In the genomic region with DNA sequence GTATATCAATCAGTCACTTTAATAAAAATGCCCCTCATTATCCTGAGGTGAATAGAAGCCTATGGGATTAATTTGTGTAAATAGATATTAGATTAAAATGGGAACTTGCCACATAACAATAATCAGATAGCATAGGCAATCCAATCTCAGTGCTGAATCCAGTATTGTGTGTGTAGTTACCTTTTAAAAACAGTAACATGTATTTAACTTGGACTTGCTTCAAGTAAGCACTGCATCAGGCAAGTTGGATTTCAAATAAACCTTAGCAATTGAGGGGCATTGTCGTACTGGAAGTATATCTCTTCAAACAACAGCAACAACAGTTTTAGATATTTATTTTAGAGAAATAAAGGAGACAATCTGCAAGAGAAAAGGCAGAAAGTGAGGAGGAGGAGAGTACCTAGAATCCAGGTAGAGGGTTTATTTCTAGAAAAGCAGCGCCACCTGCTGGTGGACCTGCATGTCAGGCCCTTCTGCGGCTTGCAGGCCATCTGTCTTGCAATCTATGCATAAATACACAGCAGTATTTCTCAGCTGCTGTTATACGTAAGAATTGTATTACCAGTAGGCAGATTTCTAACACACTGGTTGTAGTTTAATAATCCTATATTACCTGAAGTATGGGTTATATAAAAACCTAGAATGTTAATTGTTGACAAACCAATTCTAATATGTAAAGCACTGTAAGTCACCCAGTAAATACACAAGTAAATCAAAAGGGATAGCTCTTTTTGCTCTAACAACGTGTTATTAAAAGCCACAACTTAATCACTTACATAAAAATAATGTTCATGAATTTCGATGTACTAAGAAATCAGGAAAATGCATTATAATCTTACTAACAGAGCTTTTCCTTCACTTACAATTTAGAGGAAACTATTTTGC, we compare ENCODE assay signal across 8 cellular contexts.
DNase-seq lines count a peak whose midpoint lies in the region; ATAC-seq and TF ChIP-seq lines count a peak whose summit lies in the region.

No MANE protein-coding gene starts in this region.

- H3K4me3 Mint-ChIP-seq in endothelial cell (ENCODE audit: unreplicated experiment), result no peak overlapping the region

- peak in 8 of 14 donors; percentile 1 to 47 (median 15) for DNase-seq in C1 segment of cervical spinal cord (lab: John Stamatoyannopoulos, UW)
- peak; percentile 79 for DNase-seq in NCI-H748 (lab: John Stamatoyannopoulos, UW; ENCODE audit: unreplicated experiment)
- peak; percentile 14 to 23 for DNase-seq in activated CD8-positive, alpha-beta memory T cell treated with anti-CD3 and anti-CD28 coated beads for 4 hours (ENCODE audit: low read depth in 2 of 2)
- DNase-seq in endothelial cell (ENCODE audit: low spot score), result peak; percentile 75
- DNase-seq in middle frontal gyrus (ENCODE audit: extremely low spot score, low spot score), result peak; percentile 50
- DNase-seq in stimulated activated CD8-positive, alpha-beta memory T cell treated with anti-CD3 and anti-CD28 coated beads, Interleukin-4, amount 100 ng/mL, for 1 hour (ENCODE audit: low read depth in 2 of 2, low spot score in 1 of 2), result peak; percentile 22 to 34

- H3K36me3 Mint-ChIP-seq in endothelial cell (ENCODE audit: low read depth, unreplicated experiment), result no peaks in the 10 kb centered on the region

- TF ChIP-seq CTCF in endothelial cell (IDR thresholded peaks at IDR 0.05; ENCODE audit: unreplicated experiment), result peak; percentile 89

- ATAC-seq in GM19395 (IDR thresholded peaks at IDR 0.05; ENCODE audit: unreplicated experiment), result peak; percentile 95
- peak; percentile 93 for ATAC-seq in HG03565 (IDR thresholded peaks at IDR 0.05; ENCODE audit: unreplicated experiment)

- H3K27me3 Mint-ChIP-seq in endothelial cell (ENCODE audit: unreplicated experiment), result no peaks in the 10 kb centered on the region

- peaks cover 12% of the 10 kb centered on the region for H3K4me1 Mint-ChIP-seq in endothelial cell (ENCODE audit: unreplicated experiment)

- H3K27ac Mint-ChIP-seq in endothelial cell (ENCODE audit: unreplicated experiment), result no peak overlapping the region

- H3K9me3 Mint-ChIP-seq in endothelial cell (ENCODE audit: unreplicated experiment), result no peaks in the 10 kb centered on the region

Comparison
In these comparisons a context has a peak if more than half of its experiments do, and no peak if none do; other contexts are left out.
1. Peak in every context shown above with its lines: DNase-seq and ATAC-seq.
2. DNase-seq: peak in every context shown above with its lines; median percentile 79 in NCI-H748; 75 in endothelial cell; 50 in middle frontal gyrus; 28 in stimulated activated CD8-positive, alpha-beta memory T cell treated with anti-CD3 and anti-CD28 coated beads, Interleukin-4, amount 100 ng/mL, for 1 hour; 18 in activated CD8-positive, alpha-beta memory T cell treated with anti-CD3 and anti-CD28 coated beads for 4 hours; 15 in C1 segment of cervical spinal cord.